Comparison of ENCODE assay signal across 8 cellular contexts in the genomic region with DNA sequence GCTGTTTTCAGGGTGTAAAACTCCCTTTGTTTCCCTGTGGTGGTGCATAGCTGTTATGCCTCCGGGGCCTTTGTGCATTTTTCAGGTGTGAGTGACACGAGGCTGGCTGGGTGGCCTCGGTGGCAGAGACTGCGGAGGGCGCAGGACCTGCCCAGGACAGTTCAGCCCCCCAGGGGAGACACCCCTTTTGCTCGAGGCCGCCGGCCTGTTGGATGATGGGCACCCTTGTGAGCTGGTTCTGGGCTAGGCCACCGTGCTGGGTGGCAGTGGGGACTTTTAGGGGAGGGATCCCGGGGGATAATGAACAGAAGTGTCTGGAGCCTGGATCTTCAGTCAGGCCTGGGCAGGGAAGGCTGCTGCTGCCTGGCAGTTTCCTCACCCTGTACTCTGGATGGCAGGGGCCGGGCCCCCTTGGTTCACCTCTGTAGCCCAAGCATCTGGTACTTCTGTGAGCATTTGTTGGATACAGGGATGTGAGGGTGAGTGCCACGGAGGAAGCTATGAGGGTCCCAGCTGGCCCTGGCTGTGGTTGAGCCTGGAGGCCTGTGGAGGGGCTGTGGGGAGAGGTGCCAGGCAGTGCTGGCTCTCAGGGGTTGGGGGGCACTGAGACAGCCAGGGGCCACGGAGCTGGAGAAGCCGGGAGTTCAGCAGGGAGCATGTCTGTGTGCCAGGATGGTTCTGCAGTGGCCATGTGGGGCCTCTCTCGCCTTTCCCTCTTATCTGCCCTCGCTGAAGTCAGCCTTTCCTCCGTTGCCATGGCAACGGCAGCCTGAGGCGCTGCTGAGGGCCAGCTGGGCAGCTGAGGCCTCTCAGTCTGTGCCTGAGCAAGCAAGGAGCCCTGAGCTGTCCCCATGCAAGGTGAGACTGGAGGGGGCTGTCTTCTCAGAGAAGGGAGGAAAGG. TPM values are rescaled to one million over a fixed set of nuclear protein-coding genes. Genes with fewer than 3 reads are reported as not detected.
A peak's percentile ranks its signal among the peaks of the same experiment; 100 is the strongest.
DNase-seq lines count a peak whose midpoint lies in the region; ATAC-seq and TF ChIP-seq lines count a peak whose summit lies in the region.

No MANE protein-coding gene starts in this region.

- no peak for ATAC-seq in GM18511 (IDR thresholded peaks at IDR 0.05; ENCODE audit: unreplicated experiment)
- no peak for ATAC-seq in HG03460 (IDR thresholded peaks at IDR 0.05; ENCODE audit: unreplicated experiment)

- H3K4me3 ChIP-seq in esophagus muscularis mucosa, result no peak overlapping the region
- no peak overlapping the region for H3K4me3 ChIP-seq in osteoblast (ENCODE audit: insufficient read depth, low read length)

- H3K4me2 ChIP-seq in osteoblast (ENCODE audit: insufficient read depth, low read length), result no peak overlapping the region

- DNase-seq in ELR (ENCODE audit: low read depth) (peak; percentile 52), NCI-H748 treated with DMSO at 0.1 percent for 48 hours (lab: John Stamatoyannopoulos, UW) (peak; percentile 31), esophagus muscularis mucosa (ENCODE audit: extremely low spot score) (peak; percentile 84), osteoblast (ENCODE audit: insufficient read length, low spot score, missing footprints) (peak; percentile 90), HPDE6-E6E7 (ENCODE audit: extremely low spot score) (no peak)
- no peak for DNase-seq in activated naive CD4-positive, alpha-beta T cell treated with anti-CD3 and anti-CD28 coated beads for 36 hours

- peaks cover 5% of the 10 kb centered on the region for H3K27me3 Mint-ChIP-seq in activated naive CD4-positive, alpha-beta T cell treated with anti-CD3 and anti-CD28 coated beads for 36 hours (ENCODE audit: low read depth)

- 76% methylated on average over 14 of the region's 19 CpGs for WGBS in esophagus muscularis mucosa

- H3K4me3 Mint-ChIP-seq in activated naive CD4-positive, alpha-beta T cell treated with anti-CD3 and anti-CD28 coated beads for 36 hours, result no peak overlapping the region

- intact Hi-C loops in esophagus muscularis mucosa (cut with DNase I), result loop anchor here (2.0 to 5.0 kb wide), 3 partner anchors 76 to 1296 kb away; no protein-coding TSS in a partner anchor
- intact Hi-C loops in activated naive CD4-positive, alpha-beta T cell treated with anti-CD3 and anti-CD28 coated beads for 36 hours (cut with micrococcal nuclease), result loop anchor here (1.0 to 5.0 kb wide), 4 partner anchors 39 to 901 kb away; no protein-coding TSS in a partner anchor

- TF ChIP-seq EP300 in esophagus muscularis mucosa (IDR thresholded peaks at IDR 0.05), result no peak

- TF ChIP-seq CTCF in esophagus muscularis mucosa (IDR thresholded peaks at IDR 0.05) (no peak), osteoblast (IDR thresholded peaks at IDR 0.05; ENCODE audit: extremely low read depth, low read depth, low read length) (no peak)

- peaks cover 4% of the 10 kb centered on the region for H3K4me1 Mint-ChIP-seq in activated naive CD4-positive, alpha-beta T cell treated with anti-CD3 and anti-CD28 coated beads for 36 hours (ENCODE audit: low read depth)

- H3K27me3 ChIP-seq in esophagus muscularis mucosa, result no peaks in the 10 kb centered on the region
- peaks cover under 1% of the 10 kb centered on the region for H3K27me3 ChIP-seq in osteoblast (ENCODE audit: insufficient read depth, low read length)

- H3K36me3 Mint-ChIP-seq in activated naive CD4-positive, alpha-beta T cell treated with anti-CD3 and anti-CD28 coated beads for 36 hours (ENCODE audit: low read depth), result no peaks in the 10 kb centered on the region

- H3K4me1 ChIP-seq in esophagus muscularis mucosa (peaks cover 3 to 17% (median 9%) of the 10 kb centered on the region in 4 donors), osteoblast (ENCODE audit: insufficient read depth, low read length) (peaks cover 4% of the 10 kb centered on the region)

- H4K20me1 ChIP-seq in osteoblast (ENCODE audit: insufficient read depth, low read length), result no peaks in the 10 kb centered on the region

- H3K27ac ChIP-seq in esophagus muscularis mucosa (replicated peaks in 1 of 4) (no peak overlapping the region), osteoblast (ENCODE audit: low read depth, low read length) (no peak overlapping the region)

- peaks cover 0 to 6% (median 0%) of the 10 kb centered on the region in 4 donors for H3K36me3 ChIP-seq in esophagus muscularis mucosa
- H3K36me3 ChIP-seq in osteoblast (ENCODE audit: insufficient read depth, low read length), result no peaks in the 10 kb centered on the region

- H2AFZ ChIP-seq in osteoblast (ENCODE audit: low read length), result no peak overlapping the region

- H3K27ac Mint-ChIP-seq in activated naive CD4-positive, alpha-beta T cell treated with anti-CD3 and anti-CD28 coated beads for 36 hours, result no peak overlapping the region

- CTCF ChIA-PET in activated naive CD4-positive, alpha-beta T cell treated with anti-CD3 and anti-CD28 coated beads for 36 hours (lab: Charles Lee), result interaction anchor here (0.7 to 3.4 kb wide), 5 partner anchors 10 to 900 kb away, joined by 3 to 25 read pairs (median 6); no protein-coding TSS in a partner anchor

- H3K9me3 ChIP-seq in esophagus muscularis mucosa (no peaks in the 10 kb centered on the region), osteoblast (ENCODE audit: low read depth, low read length) (no peaks in the 10 kb centered on the region)

- no peak for TF ChIP-seq POLR2A in esophagus muscularis mucosa (IDR thresholded peaks at IDR 0.05; ENCODE audit: low read depth)

- H3K79me2 ChIP-seq in osteoblast (ENCODE audit: insufficient read depth, low read length), result no peaks in the 10 kb centered on the region

- no peaks in the 10 kb centered on the region for H3K9me3 Mint-ChIP-seq in activated naive CD4-positive, alpha-beta T cell treated with anti-CD3 and anti-CD28 coated beads for 36 hours

RNA-seq across cellular contexts. Expression of gene KY, which starts 49.0 kb away (rescaled TPM):
- total RNA-seq in esophagus muscularis mucosa, result 1 to 10 TPM in 2 of 4 donors, under 1 TPM in 2; 0.33 to 1.9 (median 0.81) TPM
- 2.1 and 3.6 TPM in 2 replicates for total RNA-seq in osteoblast
- total RNA-seq in activated naive CD4-positive, alpha-beta T cell treated with anti-CD3 and anti-CD28 coated beads for 36 hours, result not detected

Comparison
In these comparisons a context has a peak if more than half of its experiments do, and no peak if none do; other contexts are left out.
1. DNase-seq: peak in ELR (single experiment), NCI-H748 treated with DMSO at 0.1 percent for 48 hours (single experiment), esophagus muscularis mucosa (single experiment) and osteoblast (single experiment); none in HPDE6-E6E7 (single experiment) and activated naive CD4-positive, alpha-beta T cell treated with anti-CD3 and anti-CD28 coated beads for 36 hours (single experiment).